In genomic region chr15:23647421-23648375, GRCh38 we compare ENCODE assay signal across 12 cellular contexts. TPM values are rescaled to one million over a fixed set of nuclear protein-coding genes. Genes with fewer than 3 reads are reported as not detected.
A peak's percentile ranks its signal among the peaks of the same experiment; 100 is the strongest.
DNase-seq lines count a peak whose midpoint lies in the region; ATAC-seq and TF ChIP-seq lines count a peak whose summit lies in the region.
"Had no signal": no experiment of that assay in that cellular context is flagged by ENCODE, and none has a peak within 500 bp of the region (broad histone marks: within the 10 kb centered on the region; RNA-seq: fewer than 3 reads in every experiment).

TSS of gene MAGEL2 (minus strand) at chr15:23647867. CDS start at chr15:23647742, 125 bp downstream.

- H3K36me3 ChIP-seq in body of pancreas (replicated peaks in 1 of 2; ENCODE audit: insufficient read depth in 1 of 2, low read depth in 2 of 2) (no peaks in the 10 kb centered on the region), mesenchymal stem cell (ENCODE audit: control insufficient read depth in 1 of 2, insufficient read depth in 2 of 2, low read depth in 1 of 2, low read length in 2 of 2) (no peaks in the 10 kb centered on the region), thyroid gland (no peaks in the 10 kb centered on the region)

- TF ChIP-seq POLR2A in body of pancreas (IDR thresholded peaks at IDR 0.05) (peak in 2 of 3 donors; percentile 23 to 28), thyroid gland (IDR thresholded peaks at IDR 0.05) (peak in 1 of 2 donors; percentile 17)

- H3K4me2 ChIP-seq in mesenchymal stem cell (ENCODE audit: low read length, poor library complexity, severe bottlenecking): no peak within 1 kb of the TSS

- H3K23ac ChIP-seq in mesenchymal stem cell (ENCODE audit: low read length in 2 of 2): no peak within 1 kb of the TSS

- H2BK5ac ChIP-seq in mesenchymal stem cell (ENCODE audit: low read depth, low read length, poor library complexity, severe bottlenecking): no peak within 1 kb of the TSS

- H3K27me3 ChIP-seq in body of pancreas (no peaks in the 10 kb centered on the region), mesenchymal stem cell (ENCODE audit: control insufficient read depth in 1 of 2, insufficient read depth in 1 of 2, low read length in 2 of 2) (peaks cover 14 to 34% of the 10 kb centered on the region in 2 experiments), thyroid gland (no peaks in the 10 kb centered on the region)

- no peaks in the 10 kb centered on the region for H3K4me1 ChIP-seq in body of pancreas
- no peaks in the 10 kb centered on the region for H3K4me1 ChIP-seq in mesenchymal stem cell (ENCODE audit: control insufficient read depth, insufficient read depth, low read depth, low read length)
- H3K4me1 ChIP-seq in thyroid gland: no peaks in the 10 kb centered on the region

- H2BK120ac ChIP-seq in mesenchymal stem cell (ENCODE audit: low read depth, low read length): no peak within 1 kb of the TSS

- H3K4me3 ChIP-seq in body of pancreas (peak within 1 kb of the TSS in 1 of 2 donors; percentile 21), mesenchymal stem cell (ENCODE audit: insufficient read depth in 1 of 2, low read depth in 1 of 2, low read length in 2 of 2) (peak within 1 kb of the TSS in 1 of 2 experiments; percentile 55), thyroid gland (replicated peaks in 1 of 3) (no peak within 1 kb of the TSS)

- H3K27ac ChIP-seq in body of pancreas (no peak within 1 kb of the TSS), mesenchymal stem cell (ENCODE audit: low read length, poor library complexity, severe bottlenecking) (no peak within 1 kb of the TSS), thyroid gland (no peak within 1 kb of the TSS)

- H3K9me3 ChIP-seq in body of pancreas (no peaks in the 10 kb centered on the region), mesenchymal stem cell (ENCODE audit: control insufficient read depth, low read length) (no peaks in the 10 kb centered on the region), thyroid gland (no peaks in the 10 kb centered on the region)

- no peak for TF ChIP-seq CTCF in body of pancreas (IDR thresholded peaks at IDR 0.05)
- no peak for TF ChIP-seq CTCF in thyroid gland (IDR thresholded peaks at IDR 0.05)

- H2BK12ac ChIP-seq in mesenchymal stem cell (ENCODE audit: low read length in 2 of 2): no peak within 1 kb of the TSS

- peak within 1 kb of the TSS; percentile 54 for H3K9ac ChIP-seq in mesenchymal stem cell (ENCODE audit: low read length)

- H4K8ac ChIP-seq in mesenchymal stem cell (ENCODE audit: low read length): no peak within 1 kb of the TSS

- no peak within 1 kb of the TSS for H2BK15ac ChIP-seq in mesenchymal stem cell (ENCODE audit: low read depth, poor library complexity, severe bottlenecking)

- no peak within 1 kb of the TSS for H3K18ac ChIP-seq in mesenchymal stem cell (ENCODE audit: low read depth in 1 of 2, low read length in 2 of 2)

- H2AK5ac ChIP-seq in mesenchymal stem cell (ENCODE audit: low read length, severe bottlenecking): no peak within 1 kb of the TSS

- H2AFZ ChIP-seq in mesenchymal stem cell (ENCODE audit: low read depth, low read length): no peak within 1 kb of the TSS

- ATAC-seq in body of pancreas (peak; percentile 27), GM18873 (IDR thresholded peaks at IDR 0.05; ENCODE audit: low FRiP score, unreplicated experiment) (no peak), HG03565 (IDR thresholded peaks at IDR 0.05; ENCODE audit: unreplicated experiment) (no peak)

- H4K91ac ChIP-seq in mesenchymal stem cell (ENCODE audit: low read length): peak within 1 kb of the TSS; percentile 9

- WGBS in body of pancreas, 2 donors: 29 to 38% methylated on average over 7 to 36 of the region's 37 CpGs
- 58% methylated on average over 37 of the region's 37 CpGs for WGBS in mesenchymal stem cell
- 48 to 60% methylated on average over 7 to 24 of the region's 37 CpGs for WGBS in thyroid gland, 2 donors

- intact Hi-C loops in body of pancreas (cut with DNase I): loop anchor here (5.0 kb wide), 2 partner anchors 205 to 230 kb away; no protein-coding TSS in a partner anchor
- intact Hi-C loops in thyroid gland (cut with DNase I): loop anchor here (10.0 kb wide), 1 partner anchor 227 kb away; no protein-coding TSS in a partner anchor

- DNase-seq in NCI-H146 (lab: John Stamatoyannopoulos, UW): peak; percentile 4
- no peak for DNase-seq in NCI-H146 treated with DMSO at 0.1 percent for 48 hours (lab: John Stamatoyannopoulos, UW; ENCODE audit: unreplicated experiment)
- peak in 2 of 4 donors; percentile 7 to 25 for DNase-seq in body of pancreas
- peak; percentile 5 for DNase-seq in mesenchymal stem cell
- peak; percentile 20 to 44 for DNase-seq in thyroid gland
- no peak for DNase-seq in H4 (ENCODE audit: low spot score)
- DNase-seq: cortex of kidney, OCI-M1 had no signal

- H3K79me1 ChIP-seq in mesenchymal stem cell (replicated peaks; ENCODE audit: low read length, poor library complexity, severe bottlenecking): no peaks in the 10 kb centered on the region

- H3K4ac ChIP-seq in mesenchymal stem cell (ENCODE audit: low read depth in 1 of 2, low read length in 2 of 2): no peak within 1 kb of the TSS

- H3K14ac ChIP-seq in mesenchymal stem cell (ENCODE audit: low read length in 2 of 2): no peak within 1 kb of the TSS

RNA-seq across cellular contexts. Expression of gene MAGEL2, which starts in this region (rescaled TPM):
- total RNA-seq in body of pancreas (1 to 10 TPM in 1 of 2 donors, under 1 TPM in 1; 0.26 to 2.0 TPM), thyroid gland (1 to 10 TPM in 2 of 4 donors, under 1 TPM in 2; 0.13 to 1.8 (median 0.96) TPM)
- 0.94 TPM for polyA plus RNA-seq in mesenchymal stem cell (2013, experiment 1 of 2)
- 0.90 TPM for polyA plus RNA-seq in mesenchymal stem cell (2013, experiment 2 of 2)
- 0.27 TPM in 1 of 2 replicates, not detected in the other for total RNA-seq in H4 (2014; rRNA removed; shearing (Covaris generic))
- total RNA-seq: A673 had no signal
- polyA plus RNA-seq: keratinocyte had no signal

Comparison
In these comparisons a context has a peak if more than half of its experiments do, and no peak if none do; other contexts are left out.
1. DNase-seq: peak in NCI-H146 (single experiment), mesenchymal stem cell (single experiment) and thyroid gland (2 of 2); none in NCI-H146 treated with DMSO at 0.1 percent for 48 hours (single experiment) and H4 (single experiment).